19 cellular contexts compared by ENCODE assay signal in the genomic region with DNA sequence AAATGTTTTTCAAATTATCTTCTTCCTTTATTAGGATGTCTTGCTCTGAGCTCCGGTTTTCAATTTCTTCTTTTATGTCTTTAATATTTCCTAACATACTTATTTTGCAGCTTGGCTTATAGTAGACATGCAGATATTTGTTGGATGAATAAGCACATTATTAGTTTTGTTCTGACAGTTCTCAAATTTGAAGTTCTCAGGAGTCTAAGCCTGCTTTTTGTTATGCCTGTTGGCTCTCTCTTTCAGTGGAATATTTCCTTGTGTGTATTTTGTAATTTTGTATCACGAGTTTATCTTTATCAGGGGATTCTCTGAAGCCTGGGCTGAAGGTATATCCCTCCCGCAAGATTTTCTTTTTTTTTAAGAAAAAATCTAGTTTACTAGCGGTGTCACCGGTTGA.
DNase-seq lines count a peak whose midpoint lies in the region; ATAC-seq, FAIRE-seq and TF ChIP-seq lines count a peak whose summit lies in the region.
"Had no signal": no experiment of that assay in that cellular context is flagged by ENCODE, and none has a peak within 500 bp of the region (broad histone marks: within the 10 kb centered on the region; RNA-seq: fewer than 3 reads in every experiment).

No MANE protein-coding gene starts in this region.

- H4K8ac ChIP-seq in mesenchymal stem cell (ENCODE audit: low read length) = no peak overlapping the region

- H3K27me3 ChIP-seq in heart right ventricle (no peaks in the 10 kb centered on the region), mesenchymal stem cell (ENCODE audit: control insufficient read depth in 1 of 2, insufficient read depth in 1 of 2, low read length in 2 of 2) (no peaks in the 10 kb centered on the region), uterus (no peaks in the 10 kb centered on the region)
- H3K27me3 ChIP-seq: cardiac muscle cell had no signal

- no peak overlapping the region for H3K14ac ChIP-seq in mesenchymal stem cell (ENCODE audit: low read length in 2 of 2)

- no peak overlapping the region for H2BK5ac ChIP-seq in mesenchymal stem cell (ENCODE audit: low read depth, low read length, poor library complexity, severe bottlenecking)

- peak overlapping the region in 6 of 10 donors; percentile 26 to 66 (median 36) for H3K27ac ChIP-seq in heart right ventricle
- no peak overlapping the region for H3K27ac ChIP-seq in mesenchymal stem cell (ENCODE audit: low read length, poor library complexity, severe bottlenecking)
- H3K27ac ChIP-seq in uterus = peak overlapping the region; percentile 9 to 17
- H3K27ac ChIP-seq: cardiac muscle cell had no signal

- H3K4me3 ChIP-seq in heart right ventricle = no peak overlapping the region
- no peak overlapping the region for H3K4me3 ChIP-seq in mesenchymal stem cell (ENCODE audit: insufficient read depth in 1 of 2, low read depth in 1 of 2, low read length in 2 of 2)
- H3K4me3 ChIP-seq in uterus = no peak overlapping the region
- H3K4me3 ChIP-seq: cardiac muscle cell had no signal

- H3K79me1 ChIP-seq in mesenchymal stem cell (replicated peaks; ENCODE audit: low read length, poor library complexity, severe bottlenecking) = no peaks in the 10 kb centered on the region

- peaks cover 0 to 61% (median 17%) of the 10 kb centered on the region in 9 donors for H3K4me1 ChIP-seq in heart right ventricle
- peaks cover 2% of the 10 kb centered on the region for H3K4me1 ChIP-seq in mesenchymal stem cell (ENCODE audit: control insufficient read depth, insufficient read depth, low read depth, low read length)
- H3K4me1 ChIP-seq in uterus = peaks cover 0 to 5% of the 10 kb centered on the region in 2 donors

- no peak for TF ChIP-seq POLR2A in uterus (IDR thresholded peaks at IDR 0.05)

- H3K9ac ChIP-seq in mesenchymal stem cell (ENCODE audit: low read length) = peak overlapping the region; percentile 37

- ATAC-seq in heart right ventricle (no peak), Right ventricle myocardium superior (ENCODE audit: poor library complexity) (no peak), T-helper 17 cell (no peak)
- ATAC-seq in activated T-helper 17 cell treated with anti-CD3 and anti-CD28 coated beads, Interleukin-2, amount 50 U/mL, for 72 hours (replicated peaks) = no peak
- ATAC-seq: CD8-positive, alpha-beta T cell; HCT116; HepG2; left lobe of liver had no signal

- no peak overlapping the region for H3K4me2 ChIP-seq in mesenchymal stem cell (ENCODE audit: low read length, poor library complexity, severe bottlenecking)

- H3K4ac ChIP-seq in mesenchymal stem cell (ENCODE audit: low read depth in 1 of 2, low read length in 2 of 2) = no peak overlapping the region

- no peak overlapping the region for H2AFZ ChIP-seq in mesenchymal stem cell (ENCODE audit: low read depth, low read length)

- H2BK120ac ChIP-seq in mesenchymal stem cell (ENCODE audit: low read depth, low read length) = no peak overlapping the region

- no peak overlapping the region for H2BK12ac ChIP-seq in mesenchymal stem cell (ENCODE audit: low read length in 2 of 2)

- H3K27me3 Mint-ChIP-seq in activated T-helper 17 cell treated with anti-CD3 and anti-CD28 coated beads, Interleukin-2, amount 50 U/mL, for 72 hours = no peaks in the 10 kb centered on the region
- H3K27me3 Mint-ChIP-seq in T-helper 17 cell = peaks cover 4% of the 10 kb centered on the region
- H3K27me3 Mint-ChIP-seq: activated CD4-positive, alpha-beta T cell treated with anti-CD3 and anti-CD28 coated beads for 36 hours; activated naive CD8-positive, alpha-beta T cell had no signal

- intact Hi-C loops in heart right ventricle (cut with DNase I) = loop anchor here in 6 of 10 donors (10.0 kb wide), 2 partner anchors 106 to 226 kb away; a partner anchor contains a TSS
- intact Hi-C loops in Right ventricle myocardium superior (cut with DNase I) = no loop called here
- intact Hi-C loops in uterus (cut with DNase I; ENCODE audit: low total_unique reads) = no loop called here

- peaks cover 5% of the 10 kb centered on the region for H3K36me3 Mint-ChIP-seq in activated T-helper 17 cell treated with anti-CD3 and anti-CD28 coated beads, Interleukin-2, amount 50 U/mL, for 72 hours (ENCODE audit: low read depth)
- H3K36me3 Mint-ChIP-seq in T-helper 17 cell (ENCODE audit: low read depth) = peaks cover 5% of the 10 kb centered on the region
- H3K36me3 Mint-ChIP-seq: activated naive CD8-positive, alpha-beta T cell had no signal

- H3K18ac ChIP-seq in mesenchymal stem cell (ENCODE audit: low read depth in 1 of 2, low read length in 2 of 2) = no peak overlapping the region

- H3K4me3 Mint-ChIP-seq in activated T-helper 17 cell treated with anti-CD3 and anti-CD28 coated beads, Interleukin-2, amount 50 U/mL, for 72 hours = peak overlapping the region; percentile 19
- H3K4me3 Mint-ChIP-seq in T-helper 17 cell = no peak overlapping the region
- H3K4me3 Mint-ChIP-seq: activated CD4-positive, alpha-beta T cell treated with anti-CD3 and anti-CD28 coated beads for 36 hours; activated naive CD8-positive, alpha-beta T cell; CD8-positive, alpha-beta T cell; nephron progenitor cell had no signal

- H3K9me3 ChIP-seq in heart right ventricle (no peaks in the 10 kb centered on the region), mesenchymal stem cell (ENCODE audit: control insufficient read depth, low read length) (no peaks in the 10 kb centered on the region), uterus (peaks cover 0 to 7% of the 10 kb centered on the region in 2 donors), T-helper 17 cell (ENCODE audit: control insufficient read depth, low read length, poor library complexity, severe bottlenecking) (no peaks in the 10 kb centered on the region)

- no peak overlapping the region for H4K91ac ChIP-seq in mesenchymal stem cell (ENCODE audit: low read length)

- H3K4me1 Mint-ChIP-seq in activated T-helper 17 cell treated with anti-CD3 and anti-CD28 coated beads, Interleukin-2, amount 50 U/mL, for 72 hours = peaks cover 14% of the 10 kb centered on the region
- H3K4me1 Mint-ChIP-seq in T-helper 17 cell = peaks cover 20% of the 10 kb centered on the region

- no peak overlapping the region for H2AK5ac ChIP-seq in mesenchymal stem cell (ENCODE audit: low read length, severe bottlenecking)

- no peak overlapping the region for H2BK15ac ChIP-seq in mesenchymal stem cell (ENCODE audit: low read depth, poor library complexity, severe bottlenecking)

- H3K23ac ChIP-seq in mesenchymal stem cell (ENCODE audit: low read length in 2 of 2) = no peak overlapping the region

- H3K9me3 Mint-ChIP-seq in activated T-helper 17 cell treated with anti-CD3 and anti-CD28 coated beads, Interleukin-2, amount 50 U/mL, for 72 hours = no peaks in the 10 kb centered on the region
- H3K9me3 Mint-ChIP-seq: CD8-positive, alpha-beta T cell; nephron progenitor cell had no signal

- peak overlapping the region; percentile 37 for H3K27ac Mint-ChIP-seq in activated T-helper 17 cell treated with anti-CD3 and anti-CD28 coated beads, Interleukin-2, amount 50 U/mL, for 72 hours
- H3K27ac Mint-ChIP-seq in T-helper 17 cell = no peak overlapping the region
- H3K27ac Mint-ChIP-seq: activated naive CD8-positive, alpha-beta T cell; CD8-positive, alpha-beta T cell; nephron progenitor cell had no signal

- DNase-seq in heart right ventricle = no peak
- DNase-seq in Right ventricle myocardium superior = no peak
- DNase-seq in mesenchymal stem cell = no peak
- no peak for DNase-seq in uterus
- DNase-seq in OCI-M2 (lab: John Stamatoyannopoulos, UW; ENCODE audit: unreplicated experiment) = no peak
- no peak for DNase-seq in urothelium cell line (ENCODE audit: low spot score)
- DNase-seq in T-helper 17 cell = no peak
- DNase-seq: CD8-positive, alpha-beta T cell; effector memory CD4-positive, alpha-beta T cell; NCI-H2171; nephron progenitor cell had no signal

- no peak for TF ChIP-seq CTCF in heart right ventricle (IDR thresholded peaks at IDR 0.05)
- no peak for TF ChIP-seq CTCF in uterus (IDR thresholded peaks at IDR 0.05)

- no peak for FAIRE-seq in urothelium cell line (lab: Jason Lieb, UNC)
- FAIRE-seq: A204.1, HepG2 had no signal

- 79 to 81% methylated on average over 5 of the region's 5 CpGs for WGBS in heart right ventricle, 2 donors
- 95% methylated on average over 4 of the region's 5 CpGs for WGBS in mesenchymal stem cell

- peaks cover 0 to 95% (median 64%) of the 10 kb centered on the region in 9 donors for H3K36me3 ChIP-seq in heart right ventricle
- peaks cover 31 to 82% of the 10 kb centered on the region in 2 experiments for H3K36me3 ChIP-seq in mesenchymal stem cell (ENCODE audit: control insufficient read depth in 1 of 2, insufficient read depth in 2 of 2, low read depth in 1 of 2, low read length in 2 of 2)
- H3K36me3 ChIP-seq in uterus = no peaks in the 10 kb centered on the region

Comparison
In these comparisons a context has a peak if more than half of its experiments do, and no peak if none do; other contexts are left out.
1. intact Hi-C loops: an anchor here in heart right ventricle (10.0 kb wide); none called in Right ventricle myocardium superior and uterus.